In the genomic region with DNA sequence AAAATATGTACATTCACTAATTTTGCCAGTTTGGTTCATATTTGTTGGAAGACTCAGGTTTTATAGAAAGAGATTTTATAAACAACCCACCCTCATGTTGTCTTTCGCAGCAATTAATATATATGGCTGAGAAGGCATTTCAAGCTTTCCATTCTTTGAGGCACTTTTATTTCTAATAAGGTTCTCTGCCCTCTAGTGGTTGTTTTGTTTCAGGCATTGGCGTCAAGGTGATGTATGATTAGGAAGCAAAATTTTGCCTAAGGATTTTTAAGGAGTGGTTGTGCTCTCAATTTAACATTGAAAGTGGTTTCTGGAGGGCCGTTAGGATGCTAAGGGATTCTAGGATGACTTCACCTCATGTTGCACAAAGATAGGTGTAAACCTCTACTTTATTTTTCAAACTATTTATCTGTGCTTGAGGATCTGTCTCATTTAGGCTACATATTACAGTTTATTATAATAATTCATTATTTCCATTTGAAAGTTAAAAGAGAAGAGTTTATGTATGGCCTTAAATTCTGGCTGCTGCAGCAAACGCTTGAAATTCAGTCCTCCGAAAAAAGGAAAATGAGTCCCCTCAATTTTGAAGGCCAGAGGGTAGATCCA, we compare ENCODE assay signal across 1 cellular context.
TF ChIP-seq lines count a peak whose summit lies in the region.

No MANE protein-coding gene starts in this region.

TF ChIP-seq in WTC11, 78 proteins besides CTCF, POLR2A, EP300 and RAD21 (continued from another document):
- TF ChIP-seq, protein P1, sequence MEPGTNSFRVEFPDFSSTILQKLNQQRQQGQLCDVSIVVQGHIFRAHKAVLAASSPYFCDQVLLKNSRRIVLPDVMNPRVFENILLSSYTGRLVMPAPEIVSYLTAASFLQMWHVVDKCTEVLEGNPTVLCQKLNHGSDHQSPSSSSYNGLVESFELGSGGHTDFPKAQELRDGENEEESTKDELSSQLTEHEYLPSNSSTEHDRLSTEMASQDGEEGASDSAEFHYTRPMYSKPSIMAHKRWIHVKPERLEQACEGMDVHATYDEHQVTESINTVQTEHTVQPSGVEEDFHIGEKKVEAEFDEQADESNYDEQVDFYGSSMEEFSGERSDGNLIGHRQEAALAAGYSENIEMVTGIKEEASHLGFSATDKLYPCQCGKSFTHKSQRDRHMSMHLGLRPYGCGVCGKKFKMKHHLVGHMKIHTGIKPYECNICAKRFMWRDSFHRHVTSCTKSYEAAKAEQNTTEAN (CRISPR knock-in tag; IDR thresholded peaks at IDR 0.05), result no peak
- TF ChIP-seq CBFB (CRISPR knock-in tag; IDR thresholded peaks at IDR 0.05; ENCODE audit: low read depth), result no peak
- TF ChIP-seq CREM (CRISPR knock-in tag; IDR thresholded peaks at IDR 0.05), result no peak
- TF ChIP-seq, protein P2, sequence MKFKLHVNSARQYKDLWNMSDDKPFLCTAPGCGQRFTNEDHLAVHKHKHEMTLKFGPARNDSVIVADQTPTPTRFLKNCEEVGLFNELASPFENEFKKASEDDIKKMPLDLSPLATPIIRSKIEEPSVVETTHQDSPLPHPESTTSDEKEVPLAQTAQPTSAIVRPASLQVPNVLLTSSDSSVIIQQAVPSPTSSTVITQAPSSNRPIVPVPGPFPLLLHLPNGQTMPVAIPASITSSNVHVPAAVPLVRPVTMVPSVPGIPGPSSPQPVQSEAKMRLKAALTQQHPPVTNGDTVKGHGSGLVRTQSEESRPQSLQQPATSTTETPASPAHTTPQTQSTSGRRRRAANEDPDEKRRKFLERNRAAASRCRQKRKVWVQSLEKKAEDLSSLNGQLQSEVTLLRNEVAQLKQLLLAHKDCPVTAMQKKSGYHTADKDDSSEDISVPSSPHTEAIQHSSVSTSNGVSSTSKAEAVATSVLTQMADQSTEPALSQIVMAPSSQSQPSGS (CRISPR knock-in tag; IDR thresholded peaks at IDR 0.05; ENCODE audit: borderline replicate concordance, low read depth), result no peak
- TF ChIP-seq NFATC4 (CRISPR knock-in tag; IDR thresholded peaks at IDR 0.05), result no peak
- TF ChIP-seq, protein P3, sequence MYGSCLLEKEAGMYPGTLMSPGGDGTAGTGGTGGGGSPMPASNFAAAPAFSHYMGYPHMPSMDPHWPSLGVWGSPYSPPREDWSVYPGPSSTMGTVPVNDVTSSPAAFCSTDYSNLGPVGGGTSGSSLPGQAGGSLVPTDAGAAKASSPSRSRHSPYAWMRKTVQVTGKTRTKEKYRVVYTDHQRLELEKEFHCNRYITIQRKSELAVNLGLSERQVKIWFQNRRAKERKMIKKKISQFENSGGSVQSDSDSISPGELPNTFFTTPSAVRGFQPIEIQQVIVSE (CRISPR knock-in tag; IDR thresholded peaks at IDR 0.05; ENCODE audit: borderline replicate concordance), result no peak
